Comparison of ENCODE assay signal across 16 cellular contexts in genomic region chr14:59377485-59377884, GRCh38.
A peak's percentile ranks its signal among the peaks of the same experiment; 100 is the strongest.
DNase-seq lines count a peak whose midpoint lies in the region; ATAC-seq, FAIRE-seq and TF ChIP-seq lines count a peak whose summit lies in the region.
"Had no signal": no experiment of that assay in that cellular context is flagged by ENCODE, and none has a peak within 500 bp of the region (broad histone marks: within the 10 kb centered on the region; RNA-seq: fewer than 3 reads in every experiment).

No MANE protein-coding gene starts in this region.

- no peak overlapping the region for H2AK5ac ChIP-seq in neuronal stem cell (ENCODE audit: low read depth, low read length)

- no peak overlapping the region for H2BK120ac ChIP-seq in neuronal stem cell (ENCODE audit: low read depth, low read length)

- no peaks in the 10 kb centered on the region for H3K79me1 ChIP-seq in neuronal stem cell (ENCODE audit: low read depth, low read length)

- H2BK5ac ChIP-seq in neuronal stem cell (ENCODE audit: low read length) = no peak overlapping the region

- in situ Hi-C loops in K562 (cut with MboI) = no loop called here

- H3K4me3 ChIP-seq in K562 (no peak overlapping the region), right atrium auricular region (no peak overlapping the region), neuronal stem cell (ENCODE audit: low read length in 2 of 2) (no peak overlapping the region), upper lobe of left lung (no peak overlapping the region), A673 (ENCODE audit: low read depth, low read length, poor library complexity, severe bottlenecking) (no peak overlapping the region)

- intact Hi-C loops in K562 (cut with micrococcal nuclease) = no loop called here
- intact Hi-C loops in A673 (cut with micrococcal nuclease; ENCODE audit: unreplicated experiment) = no loop called here

- BruUV-seq in K562 (replicated peaks; lab: Mats Ljungman, UMichigan) (no TSS peak), A673 (replicated peaks; lab: Mats Ljungman, UMichigan) (no TSS peak)

- H3K27ac ChIP-seq in K562 (ENCODE audit: extremely low read depth, low read depth, low read length) (no peak overlapping the region), right atrium auricular region (peak overlapping the region; percentile 4 to 53), neuronal stem cell (replicated peaks; ENCODE audit: low read length) (no peak overlapping the region), upper lobe of left lung (peak overlapping the region in 3 of 4 donors; percentile 17 to 46 (median 33)), A673 (ENCODE audit: low read depth, low read length, poor library complexity, severe bottlenecking) (no peak overlapping the region)

- no peak overlapping the region for H4K8ac ChIP-seq in neuronal stem cell (ENCODE audit: low read depth, low read length)

- no peaks in the 10 kb centered on the region for H3K79me2 ChIP-seq in K562 (ENCODE audit: control insufficient read depth, insufficient read depth, low read length)

- WGBS in K562 (ENCODE audit: insufficient coverage, low coverage, missing lambda C conversion rate) = 27% methylated on average over 1 of the region's 3 CpGs
- no CpG with 5 or more reads among the region's 3 CpGs for WGBS in neuronal stem cell (ENCODE audit: extremely low coverage in 2 of 2, insufficient read length in 2 of 2, insufficient replicate concordance in 1 of 2), 2 donors
- whole genome bisulfite sequencing in upper lobe of left lung, 2 donors = 74 to 93% methylated on average over 3 of the region's 3 CpGs

- H3K27me3 ChIP-seq in K562 (ENCODE audit: control insufficient read depth in 2 of 2, insufficient read depth in 2 of 2, low read length in 2 of 2) (no peaks in the 10 kb centered on the region; a peak in 1 of 5 replicates), right atrium auricular region (no peaks in the 10 kb centered on the region), neuronal stem cell (ENCODE audit: control insufficient read depth in 3 of 3, insufficient read depth in 3 of 3, low read depth in 1 of 3, low read length in 3 of 3) (no peaks in the 10 kb centered on the region), upper lobe of left lung (no peaks in the 10 kb centered on the region), A673 (replicated peaks; ENCODE audit: insufficient read depth, low read depth, low read length, poor library complexity) (peaks cover 7% of the 10 kb centered on the region)

- H3K4me2 ChIP-seq in K562 (ENCODE audit: insufficient read depth, low read length) (no peak overlapping the region), neuronal stem cell (ENCODE audit: insufficient read depth, low read length, poor library complexity, severe bottlenecking) (no peak overlapping the region)

- H3K18ac ChIP-seq in neuronal stem cell (ENCODE audit: low read length) = no peak overlapping the region

- H2BK12ac ChIP-seq in neuronal stem cell (ENCODE audit: low read length) = no peak overlapping the region

- H4K91ac ChIP-seq in neuronal stem cell (ENCODE audit: low read depth, low read length, poor library complexity) = no peak overlapping the region

- TF ChIP-seq POLR2A in K562 (conservative IDR thresholded peaks at IDR 0.05) (no peak), upper lobe of left lung (IDR thresholded peaks at IDR 0.05) (no peak)

- no peak overlapping the region for H2AFZ ChIP-seq in K562 (ENCODE audit: low read depth, low read length)
- peak overlapping the region; percentile 50 for H2AFZ ChIP-seq in neuronal stem cell (ENCODE audit: low read length)

- TF ChIP-seq RAD21 in K562 (CRISPR knock-in tag; conservative IDR thresholded peaks at IDR 0.05 in 1 of 2, IDR thresholded peaks at IDR 0.05 in 1 of 2) = no peak

- H3K36me3 ChIP-seq in K562 (ENCODE audit: control insufficient read depth, insufficient read depth, low read length) (no peaks in the 10 kb centered on the region), right atrium auricular region (no peaks in the 10 kb centered on the region), neuronal stem cell (replicated peaks in 1 of 2; ENCODE audit: control insufficient read depth in 2 of 2, insufficient read depth in 2 of 2, low read length in 2 of 2) (no peaks in the 10 kb centered on the region), upper lobe of left lung (no peaks in the 10 kb centered on the region), A673 (ENCODE audit: insufficient read depth, low read length, poor library complexity, severe bottlenecking) (no peaks in the 10 kb centered on the region)

- H3K4me1 ChIP-seq in K562 (replicated peaks in 1 of 2; ENCODE audit: control insufficient read depth in 2 of 2, insufficient read depth in 2 of 2, low read length in 2 of 2) (no peaks in the 10 kb centered on the region; a peak in 1 of 5 replicates), right atrium auricular region (peaks cover 0 to 37% of the 10 kb centered on the region in 2 donors), neuronal stem cell (ENCODE audit: control insufficient read depth in 2 of 2, insufficient read depth in 1 of 2, low read depth in 1 of 2, low read length in 2 of 2) (peaks cover 0 to 4% of the 10 kb centered on the region in 2 donors), upper lobe of left lung (peaks cover 0 to 4% (median 1%) of the 10 kb centered on the region in 4 donors), A673 (ENCODE audit: insufficient read depth, low read length, poor library complexity, severe bottlenecking) (no peaks in the 10 kb centered on the region)

- TF ChIP-seq CTCF in K562 (IDR thresholded peaks at IDR 0.05 in 2 of 3, conservative IDR thresholded peaks at IDR 0.05 in 1 of 3; ENCODE audit: insufficient read depth in 2 of 3, low read depth in 1 of 3, low read length in 3 of 3) = no peak
- no peak for TF ChIP-seq CTCF in right atrium auricular region (IDR thresholded peaks at IDR 0.05)
- TF ChIP-seq CTCF in upper lobe of left lung (IDR thresholded peaks at IDR 0.05) = no peak
- TF ChIP-seq CTCF in A673 (conservative IDR thresholded peaks at IDR 0.05; ENCODE audit: low read depth, low read length) = no peak

- H3K4ac ChIP-seq in neuronal stem cell (ENCODE audit: low read length) = no peak overlapping the region

- H3K9me3 ChIP-seq in K562 (replicated peaks; ENCODE audit: control insufficient read depth, insufficient read depth, low read depth, low read length) = no peaks in the 10 kb centered on the region
- H3K9me3 ChIP-seq in right atrium auricular region = no peaks in the 10 kb centered on the region
- no peaks in the 10 kb centered on the region for H3K9me3 ChIP-seq in neuronal stem cell (replicated peaks in 1 of 2; ENCODE audit: control insufficient read depth in 2 of 2, insufficient read depth in 1 of 2, low read depth in 1 of 2, low read length in 2 of 2)
- no peaks in the 10 kb centered on the region for H3K9me3 ChIP-seq in upper lobe of left lung
- no peaks in the 10 kb centered on the region for H3K9me3 ChIP-seq in A673 (ENCODE audit: low read depth, low read length, poor library complexity, severe bottlenecking)

- H2BK15ac ChIP-seq in neuronal stem cell (ENCODE audit: low read length) = no peak overlapping the region

- TF ChIP-seq EP300 in K562 (IDR thresholded peaks at IDR 0.05; ENCODE audit: low read length) (no peak), upper lobe of left lung (IDR thresholded peaks at IDR 0.05) (no peak)

- no peak overlapping the region for H3K23ac ChIP-seq in neuronal stem cell (ENCODE audit: low read depth, low read length, poor library complexity)

- DNase-seq in K562 (ENCODE audit: extremely low read depth in 1 of 4, low spot score in 3 of 4) = no peak
- DNase-seq in right atrium auricular region (ENCODE audit: low spot score) = no peak
- no peak for DNase-seq in neuronal stem cell (ENCODE audit: low spot score)
- DNase-seq in upper lobe of left lung = no peak
- DNase-seq in A673 (ENCODE audit: low spot score) = no peak
- DNase-seq: activated CD4-positive, alpha-beta memory T cell treated with anti-CD3 and anti-CD28 coated beads for 36 hours; caudate nucleus; effector memory CD8-positive, alpha-beta T cell; Karpas-422; midbrain; NCI-H1105; NCI-H748 treated with DMSO at 0.1 percent for 48 hours; SW 1271 had no signal

- CTCF ChIA-PET in K562 (lab: Yijun Ruan, JAX; ENCODE audit: low intra/inter-chr PET ratio) (no interaction called here), A673 (lab: Charles Lee) (no interaction called here)

- H3K9ac ChIP-seq in K562 (ENCODE audit: insufficient read depth in 1 of 2, low read depth in 2 of 2, low read length in 2 of 2) = no peak overlapping the region
- H3K9ac ChIP-seq in neuronal stem cell (ENCODE audit: low read depth, low read length, poor library complexity) = no peak overlapping the region

- no peaks in the 10 kb centered on the region for H4K20me1 ChIP-seq in K562 (replicated peaks; ENCODE audit: control insufficient read depth, insufficient read depth, low read length)

- FAIRE-seq in K562 (lab: Jason Lieb, UNC) = no peak

- ATAC-seq in K562 (peak; percentile 38; the same call in 2 of the 3 replicates), upper lobe of left lung (ENCODE audit: low FRiP score in 2 of 2) (peak; percentile 30 to 54), HG03196 (IDR thresholded peaks at IDR 0.05; ENCODE audit: unreplicated experiment) (no peak), HG03039 (IDR thresholded peaks at IDR 0.05; ENCODE audit: unreplicated experiment) (no peak)
- ATAC-seq: effector memory CD8-positive, alpha-beta T cell; Panc1 had no signal

- H3K9me1 ChIP-seq in K562 (ENCODE audit: control insufficient read depth, insufficient read depth, low read length) = no peaks in the 10 kb centered on the region

- H3K14ac ChIP-seq in neuronal stem cell (ENCODE audit: low read length) = no peak overlapping the region

- POLR2A ChIA-PET in K562 (lab: Yijun Ruan, JAX) (interaction anchor here (1.0 kb wide), 1 partner anchor 201 kb away, joined by 3 read pairs; no protein-coding TSS in a partner anchor), A673 (lab: Charles Lee; ENCODE audit: low non-redundant PET) (no interaction called here)

TF ChIP-seq in K562, 482 proteins besides CTCF, POLR2A, EP300 and RAD21:
- TF ChIP-seq ZNF431 (CRISPR knock-in tag; IDR thresholded peaks at IDR 0.05) = no peak
- TF ChIP-seq KLF1 (tag; IDR thresholded peaks at IDR 0.05) = no peak
- TF ChIP-seq ZKSCAN1 (IDR thresholded peaks at IDR 0.05; ENCODE audit: low read depth, low read length) = no peak
- TF ChIP-seq MAX (CRISPR knock-in tag; IDR thresholded peaks at IDR 0.05) = no peak
- no peak for TF ChIP-seq GTF2E2 (tag; IDR thresholded peaks at IDR 0.05)
- TF ChIP-seq MIER1 (IDR thresholded peaks at IDR 0.05; ENCODE audit: low read depth) = no peak
- no peak for TF ChIP-seq E2F5 (CRISPR knock-in tag; IDR thresholded peaks at IDR 0.05)

Comparison
In these comparisons a context has a peak if more than half of its experiments do, and no peak if none do; other contexts are left out.
1. ATAC-seq: peak in K562 (single experiment) and upper lobe of left lung (2 of 2); none in HG03196 (single experiment) and HG03039 (single experiment).
2. H3K27ac ChIP-seq: peak in right atrium auricular region (2 of 2) and upper lobe of left lung (3 of 4); none in K562 (single experiment), neuronal stem cell (single experiment) and A673 (single experiment).